ENCODE assay signal across 7 cellular contexts in the genomic region with DNA sequence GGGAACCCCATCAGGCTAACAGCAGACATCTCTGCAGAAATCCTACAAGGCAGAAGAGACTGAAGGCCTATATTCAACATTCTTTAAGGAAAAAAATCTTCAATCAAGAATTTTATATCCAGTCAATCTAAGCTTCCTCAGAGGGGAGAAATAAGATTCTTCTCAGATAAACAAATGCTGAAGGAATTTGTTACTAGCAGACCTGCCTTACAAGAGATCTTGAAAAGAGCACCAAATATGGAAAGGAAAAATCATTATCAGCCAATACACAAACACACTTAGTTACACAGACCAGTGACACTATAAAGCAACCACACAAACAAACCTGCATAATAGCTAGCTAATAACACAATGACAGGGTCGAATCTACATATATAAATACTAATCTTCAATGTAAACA.
"Had no signal": no experiment of that assay in that cellular context is flagged by ENCODE, and none has a peak within 500 bp of the region (broad histone marks: within the 10 kb centered on the region; RNA-seq: fewer than 3 reads in every experiment).

No MANE protein-coding gene starts in this region.

- H3K27ac ChIP-seq: HL-60, KMS-11 had no signal

- H3K4me2 ChIP-seq: KMS-11 had no signal

- H3K4me3 ChIP-seq: K562 had no signal

- DNase-seq: IMR-90, KBM-7, KG1 had no signal

- FAIRE-seq: HTR-8/SVneo, K562 had no signal

- ATAC-seq: K562 had no signal

- H3K9ac ChIP-seq: KMS-11 had no signal
